9 cellular contexts compared by ENCODE assay signal in the genomic region with DNA sequence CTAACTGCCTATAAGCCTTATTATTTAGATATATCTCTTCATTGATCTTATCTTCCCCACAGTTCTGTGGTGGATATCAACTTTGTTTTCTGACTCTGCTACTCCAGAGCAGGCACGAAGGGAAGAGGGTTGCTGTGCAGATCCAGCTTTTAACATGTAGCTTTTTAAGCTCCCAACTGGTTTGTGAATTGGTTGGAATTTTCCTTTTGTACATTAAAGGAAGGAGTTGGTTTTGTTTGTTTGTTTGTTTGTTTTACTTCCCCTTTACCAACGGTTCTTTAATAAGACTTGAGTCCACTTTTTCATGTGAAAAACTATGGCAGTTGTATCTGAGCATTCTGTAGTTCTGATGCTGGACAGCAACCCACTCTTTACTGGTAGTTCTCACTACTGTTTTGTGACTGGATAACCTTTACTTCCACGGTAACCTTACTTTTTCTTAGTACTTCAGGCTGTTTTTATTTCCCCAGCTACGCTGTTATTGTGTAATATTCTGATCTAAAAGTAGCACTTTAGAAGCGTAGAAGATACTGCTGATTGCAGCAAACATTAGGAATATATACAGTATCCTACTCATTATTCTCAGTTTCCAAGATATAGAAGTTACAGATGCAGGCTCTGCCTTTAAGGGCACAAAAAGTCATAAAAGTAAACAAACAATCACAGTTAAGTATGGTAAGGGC. TPM values are rescaled to one million over a fixed set of nuclear protein-coding genes. Genes with fewer than 3 reads are reported as not detected.
DNase-seq lines count a peak whose midpoint lies in the region; ATAC-seq, FAIRE-seq and TF ChIP-seq lines count a peak whose summit lies in the region.
"Had no signal": no experiment of that assay in that cellular context is flagged by ENCODE, and none has a peak within 500 bp of the region (broad histone marks: within the 10 kb centered on the region; RNA-seq: fewer than 3 reads in every experiment).

No MANE protein-coding gene starts in this region.

- dilution Hi-C loops in endothelial cell of umbilical vein (cut with MboI; ENCODE audit: extremely low pct_ligation_motif_present, low sequenced_read_pairs) = no loop called here

- H3K9me1 ChIP-seq in endothelial cell of umbilical vein (replicated peaks; ENCODE audit: control insufficient read depth, extremely low read depth, insufficient read depth, low read length) = no peaks in the 10 kb centered on the region

- H3K9ac ChIP-seq in endothelial cell of umbilical vein (replicated peaks; ENCODE audit: extremely low read depth, insufficient read depth, low read length) (no peak overlapping the region), skeletal muscle satellite cell (ENCODE audit: low read depth, low read length) (peak overlapping the region; percentile 91)

- no peaks in the 10 kb centered on the region for H3K27me3 ChIP-seq in HAP-1 (ENCODE audit: low read depth)
- no peaks in the 10 kb centered on the region for H3K27me3 ChIP-seq in endothelial cell of umbilical vein (ENCODE audit: control insufficient read depth in 2 of 2, insufficient read depth in 2 of 2, low read length in 2 of 2)
- H3K27me3 ChIP-seq in skeletal muscle satellite cell (ENCODE audit: control insufficient read depth, insufficient read depth, low read length) = no peaks in the 10 kb centered on the region

- no peak for ATAC-seq in GM19351 (IDR thresholded peaks at IDR 0.05; ENCODE audit: unreplicated experiment)

- H3K9me3 ChIP-seq in HAP-1 = no peaks in the 10 kb centered on the region
- H3K9me3 ChIP-seq in endothelial cell of umbilical vein (replicated peaks; ENCODE audit: control insufficient read depth, insufficient read depth, low read length) = no peaks in the 10 kb centered on the region
- H3K9me3 ChIP-seq in skeletal muscle satellite cell (replicated peaks; ENCODE audit: low read length) = no peaks in the 10 kb centered on the region

- no peaks in the 10 kb centered on the region for H4K20me1 ChIP-seq in endothelial cell of umbilical vein (replicated peaks; ENCODE audit: control insufficient read depth, extremely low read depth, insufficient read depth, low read length)

- peaks cover 11% of the 10 kb centered on the region for H3K36me3 ChIP-seq in HAP-1 (replicated peaks)
- peaks cover 0 to 2% of the 10 kb centered on the region in 2 experiments for H3K36me3 ChIP-seq in endothelial cell of umbilical vein (ENCODE audit: control insufficient read depth in 2 of 2, extremely low read depth in 1 of 2, insufficient read depth in 2 of 2, low read length in 2 of 2)
- peaks cover 11% of the 10 kb centered on the region for H3K36me3 ChIP-seq in skeletal muscle satellite cell (ENCODE audit: insufficient read depth, low read length)

- BruUV-seq in endothelial cell of umbilical vein (replicated peaks; lab: Mats Ljungman, UMichigan) = no TSS peak

- intact Hi-C loops in endothelial cell of umbilical vein (cut with micrococcal nuclease) = loop anchor here (5.0 kb wide), 2 partner anchors 75 to 180 kb away; a partner anchor contains a TSS

- POLR2A ChIA-PET in endothelial cell of umbilical vein (lab: Charles Lee) = no interaction called here

- no peak for TF ChIP-seq CTCF in endothelial cell of umbilical vein (IDR thresholded peaks at IDR 0.05; ENCODE audit: extremely low read depth in 1 of 2, insufficient read depth in 1 of 2, low read depth in 1 of 2, low read length in 2 of 2)

- peaks cover 68% of the 10 kb centered on the region for H3K79me2 ChIP-seq in endothelial cell of umbilical vein (ENCODE audit: control insufficient read depth, insufficient read depth, low read length)

- no peak overlapping the region for H3K27ac ChIP-seq in endothelial cell of umbilical vein (ENCODE audit: insufficient read depth, low read depth, low read length)

- DNase-seq in HAP-1 (ENCODE audit: low spot score in 2 of 2) (no peak), RKO (ENCODE audit: low spot score) (peak; percentile 37), endothelial cell of umbilical vein (ENCODE audit: low read depth, low spot score) (peak; percentile 29), glomerular visceral epithelial cell (ENCODE audit: extremely low spot score) (no peak), activated gamma-delta T cell treated with Interleukin-2 at 50 U/mL for 16 hours (no peak)
- DNase-seq: amniotic stem cell; stimulated activated CD4-positive, alpha-beta T cell treated with anti-CD3 and anti-CD28 coated beads, Interleukin-4, amount 100 ng/mL, for 4 hours had no signal

- H3K4me3 ChIP-seq in HAP-1 = peak overlapping the region; percentile 68
- peak overlapping the region in 1 of 3 experiments; percentile 97 for H3K4me3 ChIP-seq in endothelial cell of umbilical vein (replicated peaks in 1 of 3; ENCODE audit: insufficient read depth in 1 of 3, low read depth in 1 of 3, low read length in 3 of 3)
- H3K4me3 ChIP-seq in skeletal muscle satellite cell (ENCODE audit: low read length) = peak overlapping the region; percentile 96

- no peak for TF ChIP-seq POLR2A in endothelial cell of umbilical vein (IDR thresholded peaks at IDR 0.05; ENCODE audit: low read depth, low read length)

- H3K4me2 ChIP-seq in endothelial cell of umbilical vein (ENCODE audit: insufficient read depth, low read length) (peak overlapping the region; percentile 96), skeletal muscle satellite cell (ENCODE audit: low read length) (peak overlapping the region; percentile 92)

- in situ Hi-C loops in HAP-1 (cut with MboI; ENCODE audit: low sequenced_read_pairs) = no loop called here

- no peak overlapping the region for H2AFZ ChIP-seq in endothelial cell of umbilical vein (ENCODE audit: low read depth, low read length)

- CTCF ChIA-PET in endothelial cell of umbilical vein (lab: Charles Lee) = interaction anchor here (1.0 to 1.5 kb wide), 2 partner anchors 95 to 358 kb away, joined by 3 to 4 read pairs; a partner anchor contains a TSS

- no peak for FAIRE-seq in endothelial cell of umbilical vein (lab: Jason Lieb, UNC)

- peaks cover 12% of the 10 kb centered on the region for H3K4me1 ChIP-seq in HAP-1
- H3K4me1 ChIP-seq in endothelial cell of umbilical vein (ENCODE audit: control insufficient read depth, extremely low read depth, insufficient read depth, low read length) = peaks cover 19% of the 10 kb centered on the region
- H3K4me1 ChIP-seq in skeletal muscle satellite cell (ENCODE audit: control insufficient read depth, insufficient read depth, low read length) = peaks cover 11% of the 10 kb centered on the region

TF ChIP-seq in endothelial cell of umbilical vein, 7 proteins besides CTCF, POLR2A, EP300 and RAD21:
- no peak for TF ChIP-seq JUN (IDR thresholded peaks at IDR 0.05; ENCODE audit: borderline replicate concordance, insufficient read depth, insufficient read length, low read depth)
- TF ChIP-seq, protein P1, sequence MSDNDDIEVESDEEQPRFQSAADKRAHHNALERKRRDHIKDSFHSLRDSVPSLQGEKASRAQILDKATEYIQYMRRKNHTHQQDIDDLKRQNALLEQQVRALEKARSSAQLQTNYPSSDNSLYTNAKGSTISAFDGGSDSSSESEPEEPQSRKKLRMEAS (IDR thresholded peaks at IDR 0.05; ENCODE audit: insufficient read depth, insufficient read length) = no peak
- TF ChIP-seq POLR2AphosphoS5 (IDR thresholded peaks at IDR 0.05; ENCODE audit: insufficient read depth, low read depth, low read length) = no peak
- TF ChIP-seq EZH2 (IDR thresholded peaks at IDR 0.05; ENCODE audit: borderline replicate concordance, low read depth, low read length, severe bottlenecking) = no peak
- TF ChIP-seq MYC (IDR thresholded peaks at IDR 0.05; ENCODE audit: low read depth, low read length) = no peak
- TF ChIP-seq FOS (IDR thresholded peaks at IDR 0.05; ENCODE audit: borderline replicate concordance, insufficient read depth, low read length) = no peak
- no peak for TF ChIP-seq GATA2 (IDR thresholded peaks at IDR 0.05; ENCODE audit: insufficient read depth, insufficient read length, low read depth, low read length)

RNA-seq across cellular contexts. Expression of a gene that starts 1.6 kb away (rescaled TPM):
- total RNA-seq in endothelial cell of umbilical vein = 44.1 and 51.4 TPM in 2 replicates
- 17.7 and 18.9 TPM in 2 replicates for polyA plus RNA-seq in endothelial cell of umbilical vein
- polyA plus RNA-seq in endothelial cell of umbilical vein (2011; cell fraction: cytosol; rRNA removed) = 24.5 and 25.7 TPM in 2 replicates
- polyA plus RNA-seq in endothelial cell of umbilical vein (2011; cell fraction: nucleus; rRNA removed) = 40.1 and 61.1 TPM in 2 replicates
- 35.9 and 49.0 TPM in 2 replicates for polyA plus RNA-seq in endothelial cell of umbilical vein (2012)
- 33.4 and 34.4 TPM in 2 replicates for polyA minus RNA-seq in endothelial cell of umbilical vein
- polyA minus RNA-seq in endothelial cell of umbilical vein (2011; cell fraction: cytosol; rRNA and poly(A)+ RNA removed) = 21.2 TPM
- polyA minus RNA-seq in endothelial cell of umbilical vein (2011; cell fraction: nucleus; rRNA and poly(A)+ RNA removed) = 19.8 and 25.5 TPM in 2 replicates
- total RNA-seq in skeletal muscle satellite cell (2012; rRNA removed) = 37.8 and 41.7 TPM in 2 replicates

Comparison
In these comparisons a context has a peak if more than half of its experiments do, and no peak if none do; other contexts are left out.
1. DNase-seq: peak in RKO (single experiment) and endothelial cell of umbilical vein (single experiment); none in HAP-1 (0 of 2), glomerular visceral epithelial cell (single experiment) and activated gamma-delta T cell treated with Interleukin-2 at 50 U/mL for 16 hours (single experiment).